ENCODE assay signal across 29 cellular contexts in the genomic region with DNA sequence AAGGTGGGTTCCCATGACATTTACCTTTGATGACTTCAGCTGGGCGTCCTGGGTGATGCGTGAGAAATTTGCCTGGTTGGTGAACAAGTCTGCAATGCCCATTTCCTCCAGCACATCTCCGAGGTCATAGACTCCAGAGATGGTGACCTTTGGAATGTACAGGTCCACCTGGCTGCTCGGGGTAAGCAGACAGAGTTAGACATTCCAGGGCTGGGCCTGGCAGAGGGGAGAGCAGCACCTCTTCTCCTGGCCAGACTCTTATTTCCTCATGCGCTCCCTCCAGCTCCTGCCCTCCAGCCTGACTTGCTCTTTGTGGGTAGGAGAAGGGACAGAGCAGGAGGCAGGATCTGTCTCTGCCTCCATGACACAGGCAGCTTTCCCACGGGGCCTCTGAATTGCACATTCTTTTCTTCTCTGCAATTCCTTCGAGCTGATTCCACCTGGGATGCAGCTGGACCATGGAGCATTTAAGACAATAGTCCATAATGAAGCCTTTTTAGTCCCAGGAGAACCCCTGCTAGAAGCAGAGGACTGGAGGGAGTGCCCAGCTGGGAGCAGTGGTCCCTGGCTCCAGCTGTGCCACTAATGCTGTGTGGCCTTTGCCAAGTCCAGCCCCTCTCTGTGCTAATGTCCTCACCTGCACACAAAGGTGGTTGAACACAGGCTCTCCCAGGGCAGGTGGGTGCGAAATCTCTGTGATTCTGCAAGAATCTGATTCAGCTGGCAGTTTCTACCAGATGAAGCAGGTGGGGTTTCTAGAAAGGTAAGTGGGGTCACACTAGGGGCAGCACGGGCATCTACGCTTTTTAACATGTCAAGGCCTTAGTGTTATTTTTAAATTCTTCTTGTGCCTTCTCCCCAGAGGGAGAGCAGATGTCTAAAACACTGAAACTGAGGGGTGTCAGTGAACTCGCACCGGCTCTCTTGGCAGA. TPM values are rescaled to one million over a fixed set of nuclear protein-coding genes. Genes with fewer than 3 reads are reported as not detected.
"Had no signal": no experiment of that assay in that cellular context is flagged by ENCODE, and none has a peak within 500 bp of the region (broad histone marks: within the 10 kb centered on the region; RNA-seq: fewer than 3 reads in every experiment).

No MANE protein-coding gene starts in this region.

- DNase-seq: activated B cell treated with CpG ODN at 0.5 μM for 24 hours; activated CD4-positive, alpha-beta T cell treated with anti-CD3 and anti-CD28 coated beads for 1 hour; activated CD4-positive, alpha-beta T cell treated with anti-CD3 and anti-CD28 coated beads, Interleukin-2, amount 10 ng/mL, durations not matched to agents 24 days and 14 days; activated CD4-positive, alpha-beta T cell treated with anti-CD3 and anti-CD28 coated beads, Interleukin-2, amount 50 U/mL, for 48 hours; activated CD8-positive, alpha-beta memory T cell treated with anti-CD3 and anti-CD28 coated beads, Interleukin-2, amount 10 ng/mL, durations not matched to agents 7 days and 5 days; activated effector memory CD4-positive, alpha-beta T cell treated with Interleukin-2 at 50 U/mL for 16 hours; activated naive CD4-positive, alpha-beta T cell; activated T-cell treated with anti-CD3 and anti-CD28 coated beads, Interleukin-2, amount 50 U/mL, for 24 hours; aorta; IMR-90; Kasumi-1; KBM-7; NCI-H1048; NCI-H146; NCI-H187 treated with DMSO at 0.1 percent for 48 hours; NCI-H2081 treated with DMSO at 0.1 percent for 48 hours; NCI-H345; NCI-H510A; NCI-H526 treated with DMSO at 0.1 percent for 48 hours; NCI-H82; RPMI8226; T-cell; T-helper 2 cell; T1000 had no signal

- H3K27ac ChIP-seq: SK-N-MC had no signal

- ATAC-seq: activated CD8-positive, alpha-beta memory T cell treated with anti-CD3 and anti-CD28 coated beads, Interleukin-2, amount 10 ng/mL, durations not matched to agents 7 days and 5 days; Panc1; Right ventricle myocardium inferior; T-cell had no signal

- H3K4me3 ChIP-seq: SK-N-MC had no signal

- FAIRE-seq: TTC549 had no signal

RNA-seq across cellular contexts. Expression of gene SERPINA10, which starts 13.2 kb away (rescaled TPM):
- total RNA-seq: activated B cell treated with CpG ODN at 0.5 μM for 24 hours; activated CD4-positive, alpha-beta T cell treated with anti-CD3 and anti-CD28 coated beads, Interleukin-2, amount 10 ng/mL, durations not matched to agents 24 days and 14 days; activated CD8-positive, alpha-beta memory T cell treated with anti-CD3 and anti-CD28 coated beads, Interleukin-2, amount 10 ng/mL, durations not matched to agents 7 days and 5 days; activated T-helper 1 cell treated with anti-CD3 and anti-CD28 coated beads, Interleukin-12 subunit alpha, Interleukin-12 subunit beta, Interleukin-2, Interleukin-4 antibody, amounts not matched to agents 30 ng/mL and 10 ng/mL and 1 ng/mL, durations not matched to agents 14 hours and 24 hours and 36 hours; aorta; IMR-90; Right ventricle myocardium inferior had no signal

RNA-seq across cellular contexts. Expression of gene SERPINA6, which starts 16.8 kb away (rescaled TPM):
- total RNA-seq: activated B cell treated with CpG ODN at 0.5 μM for 24 hours; activated CD4-positive, alpha-beta T cell treated with anti-CD3 and anti-CD28 coated beads, Interleukin-2, amount 10 ng/mL, durations not matched to agents 24 days and 14 days; activated CD8-positive, alpha-beta memory T cell treated with anti-CD3 and anti-CD28 coated beads, Interleukin-2, amount 10 ng/mL, durations not matched to agents 7 days and 5 days; activated T-helper 1 cell treated with anti-CD3 and anti-CD28 coated beads, Interleukin-12 subunit alpha, Interleukin-12 subunit beta, Interleukin-2, Interleukin-4 antibody, amounts not matched to agents 30 ng/mL and 10 ng/mL and 1 ng/mL, durations not matched to agents 14 hours and 24 hours and 36 hours; aorta; IMR-90; Right ventricle myocardium inferior; T-cell had no signal
